20 cellular contexts compared by ENCODE assay signal in the genomic region with DNA sequence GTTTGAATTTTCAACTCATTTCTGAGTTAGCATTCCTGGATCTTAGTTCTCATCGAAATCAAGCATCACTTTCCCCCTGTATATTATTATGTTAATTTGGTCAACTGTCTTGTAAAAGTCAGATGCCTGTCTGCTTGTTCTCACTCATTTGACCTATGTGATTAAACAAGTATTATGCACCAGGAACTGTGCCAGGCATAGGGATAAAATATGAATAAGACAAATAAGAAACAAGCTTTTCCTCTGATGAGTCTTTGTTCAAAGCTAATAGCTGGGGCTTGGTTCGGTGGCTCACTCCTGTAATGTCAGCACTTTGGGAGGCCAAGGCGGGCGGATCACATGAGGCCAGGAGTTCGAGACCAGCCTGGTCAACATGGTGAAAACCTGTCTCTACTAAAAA. TPM values are rescaled to one million over a fixed set of nuclear protein-coding genes. Genes with fewer than 3 reads are reported as not detected.
DNase-seq lines count a peak whose midpoint lies in the region; ATAC-seq and TF ChIP-seq lines count a peak whose summit lies in the region.
"Had no signal": no experiment of that assay in that cellular context is flagged by ENCODE, and none has a peak within 500 bp of the region (broad histone marks: within the 10 kb centered on the region; RNA-seq: fewer than 3 reads in every experiment).

No MANE protein-coding gene starts in this region.

- TF ChIP-seq CTCF in LNCaP clone FGC (IDR thresholded peaks at IDR 0.05; ENCODE audit: control insufficient read depth, extremely low read depth, insufficient read depth), result no peak
- no peak for TF ChIP-seq CTCF in choroid plexus epithelial cell (conservative IDR thresholded peaks at IDR 0.05; ENCODE audit: low read depth, low read length)
- no peak for TF ChIP-seq CTCF in lung (IDR thresholded peaks at IDR 0.05; ENCODE audit: control extremely low read depth, extremely low read depth)

- ATAC-seq in lung (ENCODE audit: insufficient read depth, low FRiP score), result no peak

- H3K4me1 ChIP-seq in lung (ENCODE audit: control insufficient read depth in 2 of 2, insufficient read depth in 2 of 2, low read length in 2 of 2), result peaks cover 0 to 2% of the 10 kb centered on the region in 2 donors
- H3K4me1 ChIP-seq: spleen, upper lobe of left lung had no signal

- no peaks in the 10 kb centered on the region for H3K27me3 ChIP-seq in lung (ENCODE audit: control insufficient read depth, insufficient read depth)
- H3K27me3 ChIP-seq: spleen, upper lobe of left lung had no signal

- DNase-seq in LNCaP clone FGC (ENCODE audit: low read depth), result peak; percentile 57
- peak; percentile 28 for DNase-seq in choroid plexus epithelial cell (ENCODE audit: low read depth)
- DNase-seq in lung (ENCODE audit: low spot score), result peak; percentile 17
- DNase-seq in stromal cell of bone marrow (ENCODE audit: low read depth), result peak; percentile 48
- DNase-seq in superior temporal gyrus (ENCODE audit: extremely low spot score), result no peak
- DNase-seq in hypothalamus (lab: John Stamatoyannopoulos, UW), result no peak
- no peak for DNase-seq in kidney glomerular epithelial cell (lab: John Stamatoyannopoulos, UW)
- DNase-seq: activated effector memory CD4-positive, alpha-beta T cell treated with anti-CD3 and anti-CD28 coated beads, Interleukin-2, amount 50 U/mL, for 16 hours; activated naive CD8-positive, alpha-beta T cell treated with anti-CD3 and anti-CD28 coated beads for 36 hours; activated T-cell treated with anti-CD3 and anti-CD28 coated beads, Interleukin-2, amount 50 U/mL, for 1 hour; DMS79 treated with DMSO at 0.1 percent for 48 hours; Kasumi-1; NCI-H1694 treated with DMSO at 0.1 percent for 48 hours; NCI-H2171 treated with DMSO at 0.1 percent for 48 hours; NCI-H510A treated with DMSO at 0.1 percent for 48 hours; spleen; T-helper 2 cell; upper lobe of left lung had no signal

- 84 to 89% methylated on average over 5 of the region's 5 CpGs for WGBS in lung, 2 donors

- H3K36me3 ChIP-seq in lung (ENCODE audit: control insufficient read depth in 2 of 2, insufficient read depth in 2 of 2, low read length in 2 of 2), result no peaks in the 10 kb centered on the region
- H3K36me3 ChIP-seq: spleen, upper lobe of left lung had no signal

- peaks cover 0 to 1% of the 10 kb centered on the region in 2 donors for H3K9me3 ChIP-seq in lung (ENCODE audit: control insufficient read depth in 2 of 2, insufficient read depth in 1 of 2, low read length in 1 of 2)
- H3K9me3 ChIP-seq: upper lobe of left lung had no signal

- H3K4me3 ChIP-seq in LNCaP clone FGC (ENCODE audit: low read depth, low read length) (no peak overlapping the region), choroid plexus epithelial cell (ENCODE audit: low read depth, low read length) (no peak overlapping the region), lung (no peak overlapping the region)
- H3K4me3 ChIP-seq: spleen, upper lobe of left lung had no signal

- no peak overlapping the region for H3K27ac ChIP-seq in lung (ENCODE audit: low read depth in 1 of 2, low read length in 1 of 2)
- H3K27ac ChIP-seq: epithelial cell of prostate, HL-60, upper lobe of left lung had no signal

RNA-seq across cellular contexts. Expression of a gene that starts 19.7 kb away (rescaled TPM):
- 10 to 100 TPM; 13.9 to 63.2 TPM for total RNA-seq in lung
- 10 to 100 TPM; 13.5 to 58.0 TPM for polyA plus RNA-seq in lung

Comparison
In these comparisons a context has a peak if more than half of its experiments do, and no peak if none do; other contexts are left out.
1. DNase-seq: peak in LNCaP clone FGC (single experiment), choroid plexus epithelial cell (single experiment), lung (single experiment) and stromal cell of bone marrow (single experiment); none in superior temporal gyrus (single experiment), hypothalamus (0 of 51) and kidney glomerular epithelial cell (single experiment).